In genomic region chrX:106726485-106727437, GRCh38 we compare ENCODE assay signal across 1 cellular context.
TF ChIP-seq lines count a peak whose summit lies in the region.

A gene with protein sequence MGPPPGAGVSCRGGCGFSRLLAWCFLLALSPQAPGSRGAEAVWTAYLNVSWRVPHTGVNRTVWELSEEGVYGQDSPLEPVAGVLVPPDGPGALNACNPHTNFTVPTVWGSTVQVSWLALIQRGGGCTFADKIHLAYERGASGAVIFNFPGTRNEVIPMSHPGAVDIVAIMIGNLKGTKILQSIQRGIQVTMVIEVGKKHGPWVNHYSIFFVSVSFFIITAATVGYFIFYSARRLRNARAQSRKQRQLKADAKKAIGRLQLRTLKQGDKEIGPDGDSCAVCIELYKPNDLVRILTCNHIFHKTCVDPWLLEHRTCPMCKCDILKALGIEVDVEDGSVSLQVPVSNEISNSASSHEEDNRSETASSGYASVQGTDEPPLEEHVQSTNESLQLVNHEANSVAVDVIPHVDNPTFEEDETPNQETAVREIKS (plus strand): TSS chrX:106726701. CDS start chrX:106726914, 213 bp downstream.

TF ChIP-seq in HepG2, 621 proteins besides CTCF, POLR2A, EP300 and RAD21 (continued from another document and continues in another):
- TF ChIP-seq, protein P1, sequence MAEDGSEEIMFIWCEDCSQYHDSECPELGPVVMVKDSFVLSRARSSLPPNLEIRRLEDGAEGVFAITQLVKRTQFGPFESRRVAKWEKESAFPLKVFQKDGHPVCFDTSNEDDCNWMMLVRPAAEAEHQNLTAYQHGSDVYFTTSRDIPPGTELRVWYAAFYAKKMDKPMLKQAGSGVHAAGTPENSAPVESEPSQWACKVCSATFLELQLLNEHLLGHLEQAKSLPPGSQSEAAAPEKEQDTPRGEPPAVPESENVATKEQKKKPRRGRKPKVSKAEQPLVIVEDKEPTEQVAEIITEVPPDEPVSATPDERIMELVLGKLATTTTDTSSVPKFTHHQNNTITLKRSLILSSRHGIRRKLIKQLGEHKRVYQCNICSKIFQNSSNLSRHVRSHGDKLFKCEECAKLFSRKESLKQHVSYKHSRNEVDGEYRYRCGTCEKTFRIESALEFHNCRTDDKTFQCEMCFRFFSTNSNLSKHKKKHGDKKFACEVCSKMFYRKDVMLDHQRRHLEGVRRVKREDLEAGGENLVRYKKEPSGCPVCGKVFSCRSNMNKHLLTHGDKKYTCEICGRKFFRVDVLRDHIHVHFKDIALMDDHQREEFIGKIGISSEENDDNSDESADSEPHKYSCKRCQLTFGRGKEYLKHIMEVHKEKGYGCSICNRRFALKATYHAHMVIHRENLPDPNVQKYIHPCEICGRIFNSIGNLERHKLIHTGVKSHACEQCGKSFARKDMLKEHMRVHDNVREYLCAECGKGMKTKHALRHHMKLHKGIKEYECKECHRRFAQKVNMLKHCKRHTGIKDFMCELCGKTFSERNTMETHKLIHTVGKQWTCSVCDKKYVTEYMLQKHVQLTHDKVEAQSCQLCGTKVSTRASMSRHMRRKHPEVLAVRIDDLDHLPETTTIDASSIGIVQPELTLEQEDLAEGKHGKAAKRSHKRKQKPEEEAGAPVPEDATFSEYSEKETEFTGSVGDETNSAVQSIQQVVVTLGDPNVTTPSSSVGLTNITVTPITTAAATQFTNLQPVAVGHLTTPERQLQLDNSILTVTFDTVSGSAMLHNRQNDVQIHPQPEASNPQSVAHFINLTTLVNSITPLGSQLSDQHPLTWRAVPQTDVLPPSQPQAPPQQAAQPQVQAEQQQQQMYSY (CRISPR knock-in tag; IDR thresholded peaks at IDR 0.05), result peak; percentile 53; the same call in 1 of the 2 replicates
- no peak for TF ChIP-seq ZNF572 (CRISPR knock-in tag; IDR thresholded peaks at IDR 0.05)
- TF ChIP-seq MEF2D (CRISPR knock-in tag; IDR thresholded peaks at IDR 0.05), result no peak
- TF ChIP-seq ZNF263 (CRISPR knock-in tag; IDR thresholded peaks at IDR 0.05), result peak; percentile 24; the same call in 1 of the 2 replicates
- TF ChIP-seq SALL1 (CRISPR knock-in tag; IDR thresholded peaks at IDR 0.05), result peak; percentile 73
- TF ChIP-seq ZNF30 (CRISPR knock-in tag; IDR thresholded peaks at IDR 0.05), result no peak
- TF ChIP-seq, protein P2, sequence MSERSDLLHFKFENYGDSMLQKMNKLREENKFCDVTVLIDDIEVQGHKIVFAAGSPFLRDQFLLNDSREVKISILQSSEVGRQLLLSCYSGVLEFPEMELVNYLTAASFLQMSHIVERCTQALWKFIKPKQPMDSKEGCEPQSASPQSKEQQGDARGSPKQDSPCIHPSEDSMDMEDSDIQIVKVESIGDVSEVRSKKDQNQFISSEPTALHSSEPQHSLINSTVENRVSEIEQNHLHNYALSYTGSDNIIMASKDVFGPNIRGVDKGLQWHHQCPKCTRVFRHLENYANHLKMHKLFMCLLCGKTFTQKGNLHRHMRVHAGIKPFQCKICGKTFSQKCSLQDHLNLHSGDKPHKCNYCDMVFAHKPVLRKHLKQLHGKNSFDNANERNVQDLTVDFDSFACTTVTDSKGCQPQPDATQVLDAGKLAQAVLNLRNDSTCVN (CRISPR knock-in tag; IDR thresholded peaks at IDR 0.05; ENCODE audit: borderline replicate concordance), result no peak
- TF ChIP-seq YEATS2 (CRISPR knock-in tag; IDR thresholded peaks at IDR 0.05; ENCODE audit: borderline replicate concordance), result no peak
- TF ChIP-seq MBD4 (IDR thresholded peaks at IDR 0.05; ENCODE audit: borderline replicate concordance, low read length), result no peak
- peak; percentile 41; the same call in 1 of the 2 replicates for TF ChIP-seq ZNF792 (CRISPR knock-in tag; IDR thresholded peaks at IDR 0.05)
- TF ChIP-seq IKZF4 (CRISPR knock-in tag; IDR thresholded peaks at IDR 0.05; ENCODE audit: borderline replicate concordance, low read depth, not compliant biosample characterization), result no peak
- TF ChIP-seq, protein P3, sequence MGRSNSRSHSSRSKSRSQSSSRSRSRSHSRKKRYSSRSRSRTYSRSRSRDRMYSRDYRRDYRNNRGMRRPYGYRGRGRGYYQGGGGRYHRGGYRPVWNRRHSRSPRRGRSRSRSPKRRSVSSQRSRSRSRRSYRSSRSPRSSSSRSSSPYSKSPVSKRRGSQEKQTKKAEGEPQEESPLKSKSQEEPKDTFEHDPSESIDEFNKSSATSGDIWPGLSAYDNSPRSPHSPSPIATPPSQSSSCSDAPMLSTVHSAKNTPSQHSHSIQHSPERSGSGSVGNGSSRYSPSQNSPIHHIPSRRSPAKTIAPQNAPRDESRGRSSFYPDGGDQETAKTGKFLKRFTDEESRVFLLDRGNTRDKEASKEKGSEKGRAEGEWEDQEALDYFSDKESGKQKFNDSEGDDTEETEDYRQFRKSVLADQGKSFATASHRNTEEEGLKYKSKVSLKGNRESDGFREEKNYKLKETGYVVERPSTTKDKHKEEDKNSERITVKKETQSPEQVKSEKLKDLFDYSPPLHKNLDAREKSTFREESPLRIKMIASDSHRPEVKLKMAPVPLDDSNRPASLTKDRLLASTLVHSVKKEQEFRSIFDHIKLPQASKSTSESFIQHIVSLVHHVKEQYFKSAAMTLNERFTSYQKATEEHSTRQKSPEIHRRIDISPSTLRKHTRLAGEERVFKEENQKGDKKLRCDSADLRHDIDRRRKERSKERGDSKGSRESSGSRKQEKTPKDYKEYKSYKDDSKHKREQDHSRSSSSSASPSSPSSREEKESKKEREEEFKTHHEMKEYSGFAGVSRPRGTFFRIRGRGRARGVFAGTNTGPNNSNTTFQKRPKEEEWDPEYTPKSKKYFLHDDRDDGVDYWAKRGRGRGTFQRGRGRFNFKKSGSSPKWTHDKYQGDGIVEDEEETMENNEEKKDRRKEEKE (IDR thresholded peaks at IDR 0.05), result no peak
- TF ChIP-seq ARHGAP35 (CRISPR knock-in tag; IDR thresholded peaks at IDR 0.05; ENCODE audit: borderline replicate concordance), result no peak
- no peak for TF ChIP-seq NRL (CRISPR knock-in tag; IDR thresholded peaks at IDR 0.05; ENCODE audit: borderline replicate concordance)
- TF ChIP-seq, protein P4, sequence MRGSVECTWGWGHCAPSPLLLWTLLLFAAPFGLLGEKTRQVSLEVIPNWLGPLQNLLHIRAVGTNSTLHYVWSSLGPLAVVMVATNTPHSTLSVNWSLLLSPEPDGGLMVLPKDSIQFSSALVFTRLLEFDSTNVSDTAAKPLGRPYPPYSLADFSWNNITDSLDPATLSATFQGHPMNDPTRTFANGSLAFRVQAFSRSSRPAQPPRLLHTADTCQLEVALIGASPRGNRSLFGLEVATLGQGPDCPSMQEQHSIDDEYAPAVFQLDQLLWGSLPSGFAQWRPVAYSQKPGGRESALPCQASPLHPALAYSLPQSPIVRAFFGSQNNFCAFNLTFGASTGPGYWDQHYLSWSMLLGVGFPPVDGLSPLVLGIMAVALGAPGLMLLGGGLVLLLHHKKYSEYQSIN (CRISPR knock-in tag; IDR thresholded peaks at IDR 0.05; ENCODE audit: borderline replicate concordance), result no peak
- no peak for TF ChIP-seq PLSCR1 (CRISPR knock-in tag; IDR thresholded peaks at IDR 0.05; ENCODE audit: borderline replicate concordance)
- TF ChIP-seq ZNF484 (CRISPR knock-in tag; IDR thresholded peaks at IDR 0.05; ENCODE audit: borderline replicate concordance, low read depth), result no peak
- TF ChIP-seq ZNF550 (CRISPR knock-in tag; IDR thresholded peaks at IDR 0.05; ENCODE audit: borderline replicate concordance), result no peak
- TF ChIP-seq SRY (CRISPR knock-in tag; IDR thresholded peaks at IDR 0.05), result no peak
- TF ChIP-seq ZNF780A (CRISPR knock-in tag; IDR thresholded peaks at IDR 0.05), result no peak
- peak; percentile 54; the same call in 1 of the 2 replicates for TF ChIP-seq GABPB1 (CRISPR knock-in tag; IDR thresholded peaks at IDR 0.05)
- no peak; the same call in 1 of the 2 replicates for TF ChIP-seq KAT8 (CRISPR knock-in tag; IDR thresholded peaks at IDR 0.05)
- TF ChIP-seq DPF2 (CRISPR knock-in tag; IDR thresholded peaks at IDR 0.05; ENCODE audit: borderline replicate concordance, low read depth), result no peak
- TF ChIP-seq NBN (conservative IDR thresholded peaks at IDR 0.05), result no peak
- no peak for TF ChIP-seq ZNF354B (CRISPR knock-in tag; IDR thresholded peaks at IDR 0.05)
- TF ChIP-seq ZSCAN21 (CRISPR knock-in tag; IDR thresholded peaks at IDR 0.05; ENCODE audit: borderline replicate concordance), result no peak
- TF ChIP-seq, protein P5, sequence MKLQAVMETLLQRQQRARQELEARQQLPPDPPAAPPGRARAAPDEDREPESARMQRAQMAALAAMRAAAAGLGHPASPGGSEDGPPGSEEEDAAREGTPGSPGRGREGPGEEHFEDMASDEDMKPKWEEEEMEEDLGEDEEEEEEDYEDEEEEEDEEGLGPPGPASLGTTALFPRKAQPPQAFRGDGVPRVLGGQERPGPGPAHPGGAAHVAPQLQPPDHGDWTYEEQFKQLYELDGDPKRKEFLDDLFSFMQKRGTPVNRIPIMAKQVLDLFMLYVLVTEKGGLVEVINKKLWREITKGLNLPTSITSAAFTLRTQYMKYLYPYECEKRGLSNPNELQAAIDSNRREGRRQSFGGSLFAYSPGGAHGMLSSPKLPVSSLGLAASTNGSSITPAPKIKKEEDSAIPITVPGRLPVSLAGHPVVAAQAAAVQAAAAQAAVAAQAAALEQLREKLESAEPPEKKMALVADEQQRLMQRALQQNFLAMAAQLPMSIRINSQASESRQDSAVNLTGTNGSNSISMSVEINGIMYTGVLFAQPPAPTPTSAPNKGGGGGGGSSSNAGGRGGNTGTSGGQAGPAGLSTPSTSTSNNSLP (IDR thresholded peaks at IDR 0.05; ENCODE audit: low read depth, low read length), result no peak
- TF ChIP-seq ZNF414 (CRISPR knock-in tag; IDR thresholded peaks at IDR 0.05), result peak; percentile 78; the same call in 1 of the 2 replicates
- TF ChIP-seq ZNF317 (CRISPR knock-in tag; IDR thresholded peaks at IDR 0.05), result no peak
- TF ChIP-seq SMYD3 (CRISPR knock-in tag; IDR thresholded peaks at IDR 0.05), result no peak
- no peak for TF ChIP-seq ZNF33B (CRISPR knock-in tag; IDR thresholded peaks at IDR 0.05)
- no peak for TF ChIP-seq MYNN (CRISPR knock-in tag; IDR thresholded peaks at IDR 0.05; ENCODE audit: low read depth)
- TF ChIP-seq HNRNPH1 (optimal IDR thresholded peaks at IDR 0.05; ENCODE audit: low read depth, low read length), result no peak
- TF ChIP-seq ZNF720 (CRISPR knock-in tag; IDR thresholded peaks at IDR 0.05), result no peak
- no peak for TF ChIP-seq ZNF513 (CRISPR knock-in tag; conservative IDR thresholded peaks at IDR 0.05)
- no peak for TF ChIP-seq ZNF556 (CRISPR knock-in tag; IDR thresholded peaks at IDR 0.05; ENCODE audit: borderline replicate concordance)
- TF ChIP-seq ZNF10 (CRISPR knock-in tag; IDR thresholded peaks at IDR 0.05; ENCODE audit: borderline replicate concordance, low read depth), result no peak
- no peak for TF ChIP-seq THRA (CRISPR knock-in tag; IDR thresholded peaks at IDR 0.05; ENCODE audit: borderline replicate concordance)
- TF ChIP-seq PHF5A (CRISPR knock-in tag; IDR thresholded peaks at IDR 0.05; ENCODE audit: low read depth, unreplicated experiment), result no peak
- TF ChIP-seq NFRKB (IDR thresholded peaks at IDR 0.05), result no peak
- no peak for TF ChIP-seq ADNP (CRISPR knock-in tag; IDR thresholded peaks at IDR 0.05)
- no peak for TF ChIP-seq ZFP41 (CRISPR knock-in tag; IDR thresholded peaks at IDR 0.05; ENCODE audit: borderline replicate concordance)
- TF ChIP-seq CREB1 (IDR thresholded peaks at IDR 0.05), result no peak
- TF ChIP-seq CREB1 (CRISPR knock-in tag; IDR thresholded peaks at IDR 0.05), result no peak; the same call in 1 of the 2 replicates
- TF ChIP-seq SNAPC2 (CRISPR knock-in tag; IDR thresholded peaks at IDR 0.05), result no peak
- no peak for TF ChIP-seq ZBTB25 (CRISPR knock-in tag; IDR thresholded peaks at IDR 0.05)
- no peak for TF ChIP-seq MXD4 (CRISPR knock-in tag; IDR thresholded peaks at IDR 0.05)
- no peak for TF ChIP-seq ZNF740 (CRISPR knock-in tag; IDR thresholded peaks at IDR 0.05)
